In genomic region chr10:1354776-1355435, GRCh38 we compare ENCODE assay signal across 23 cellular contexts.
"Had no signal": no experiment of that assay in that cellular context is flagged by ENCODE, and none has a peak within 500 bp of the region (broad histone marks: within the 10 kb centered on the region; RNA-seq: fewer than 3 reads in every experiment).

No MANE protein-coding gene starts in this region.

- ATAC-seq: left cardiac atrium had no signal

- H2AFZ ChIP-seq: parathyroid adenoma had no signal

- H3K36me3 ChIP-seq: left ventricle myocardium inferior, prostate gland, right lobe of liver, spleen, stomach, thoracic aorta, transverse colon had no signal

- H3K9me3 ChIP-seq: left ventricle myocardium inferior, prostate gland, right lobe of liver, spleen, stomach, thoracic aorta, transverse colon had no signal

- H3K27me3 ChIP-seq: right lobe of liver, transverse colon had no signal

- H3K4me3 Mint-ChIP-seq: endodermal cell; immature natural killer cell; natural killer cell treated with Interleukin-12 subunit alpha and Interleukin-12 subunit beta and Interleukin-15 and Interleukin-18, amount 100 ng/mL, for 72 hours had no signal

- H3K27ac ChIP-seq: coronary artery, left ventricle myocardium inferior, parathyroid adenoma, prostate gland, right lobe of liver, spleen, stomach, thoracic aorta, transverse colon had no signal

- H3K9me3 Mint-ChIP-seq: endodermal cell; immature natural killer cell; natural killer cell treated with Interleukin-12 subunit alpha and Interleukin-12 subunit beta and Interleukin-15 and Interleukin-18, amount 100 ng/mL, for 72 hours had no signal

- H3K4me1 Mint-ChIP-seq: immature natural killer cell had no signal

- H3K4me3 ChIP-seq: coronary artery, left ventricle myocardium inferior, lung, prostate gland, right lobe of liver, spleen, stomach, thoracic aorta, transverse colon had no signal

- H3K4me1 ChIP-seq: left ventricle myocardium inferior, prostate gland, right lobe of liver, stomach, transverse colon had no signal

- H3K27ac Mint-ChIP-seq: endodermal cell; immature natural killer cell; natural killer cell treated with Interleukin-12 subunit alpha and Interleukin-12 subunit beta and Interleukin-15 and Interleukin-18, amount 100 ng/mL, for 72 hours had no signal

- H3K36me3 Mint-ChIP-seq: immature natural killer cell; natural killer cell treated with Interleukin-12 subunit alpha and Interleukin-12 subunit beta and Interleukin-15 and Interleukin-18, amount 100 ng/mL, for 72 hours had no signal

- H3K9ac ChIP-seq: parathyroid adenoma had no signal

- DNase-seq: effector CD4-positive, alpha-beta T cell; endodermal cell; glutamatergic neuron; immature natural killer cell; left cardiac atrium; left ventricle myocardium inferior; mesenchymal stem cell; midbrain; right lobe of liver; spleen; stimulated activated CD4-positive, alpha-beta T cell treated with anti-CD3 and anti-CD28 coated beads, Interleukin-15, amount 100 ng/mL, for 24 hours; stimulated activated CD4-positive, alpha-beta T cell treated with anti-CD3 and anti-CD28 coated beads, Interleukin-1b, Interleukin-23, amount 100 ng/mL, for 48 hours; stimulated activated CD4-positive, alpha-beta T cell treated with anti-CD3 and anti-CD28 coated beads, Interleukin-4, amount 100 ng/mL, for 24 hours; stimulated activated naive CD4-positive, alpha-beta T cell; stomach; substantia nigra; transverse colon had no signal
